ENCODE assay signal across 2 cellular contexts in genomic region chr18:12388440-12388839, GRCh38.
A peak's percentile ranks its signal among the peaks of the same experiment; 100 is the strongest.
TF ChIP-seq lines count a peak whose summit lies in the region.

No MANE protein-coding gene starts in this region.

TF ChIP-seq in HepG2, 621 proteins besides CTCF, POLR2A, EP300 and RAD21:
- TF ChIP-seq NCOA1 (CRISPR knock-in tag; IDR thresholded peaks at IDR 0.05) (no peak), ZNF251 (CRISPR knock-in tag; IDR thresholded peaks at IDR 0.05) (no peak), MAFK (conservative IDR thresholded peaks at IDR 0.05 in 1 of 2, IDR thresholded peaks at IDR 0.05 in 1 of 2; ENCODE audit: low read length in 2 of 2) (peak; percentile 72 to 85), MAFF (IDR thresholded peaks at IDR 0.05; ENCODE audit: low read depth, low read length) (peak; percentile 76), ZSCAN29 (CRISPR knock-in tag; conservative IDR thresholded peaks at IDR 0.05) (no peak), HOXA7 (CRISPR knock-in tag; IDR thresholded peaks at IDR 0.05) (no peak)

TF ChIP-seq in IMR-90, 13 proteins besides CTCF, POLR2A, EP300 and RAD21:
- TF ChIP-seq SMC3 (IDR thresholded peaks at IDR 0.05; ENCODE audit: low read depth, low read length) = no peak
- no peak for TF ChIP-seq ELK1 (IDR thresholded peaks at IDR 0.05; ENCODE audit: borderline replicate concordance, low read depth, low read length)
- peak; percentile 71; the same call in 1 of the 2 replicates for TF ChIP-seq MAFK (IDR thresholded peaks at IDR 0.05; ENCODE audit: low read depth, low read length)
